In genomic region chr1:181101581-181102226, GRCh38 we compare ENCODE assay signal across 9 cellular contexts. TPM values are rescaled to one million over a fixed set of nuclear protein-coding genes. Genes with fewer than 3 reads are reported as not detected.
DNase-seq lines count a peak whose midpoint lies in the region; ATAC-seq and TF ChIP-seq lines count a peak whose summit lies in the region.
"Had no signal": no experiment of that assay in that cellular context is flagged by ENCODE, and none has a peak within 500 bp of the region (broad histone marks: within the 10 kb centered on the region; RNA-seq: fewer than 3 reads in every experiment).

No MANE protein-coding gene starts in this region.

- H3K27ac ChIP-seq in ACC112 (ENCODE audit: low read depth, low read length) = peak overlapping the region; percentile 84
- H3K27ac ChIP-seq in HUES48 (ENCODE audit: low read depth, low read length) = peak overlapping the region; percentile 99
- H3K27ac ChIP-seq in OCI-LY3 (ENCODE audit: low read length) = no peak overlapping the region; the same call in 1 of the 2 replicates
- no peak overlapping the region for H3K27ac ChIP-seq in upper lobe of right lung

- ATAC-seq in HG03520 (IDR thresholded peaks at IDR 0.05; ENCODE audit: unreplicated experiment) (no peak), upper lobe of right lung (no peak)
- ATAC-seq: activated CD8-positive, alpha-beta T cell treated with anti-CD3 and anti-CD28 coated beads for 36 hours had no signal

- H3K4me1 ChIP-seq in ACC112 (ENCODE audit: control insufficient read depth, insufficient read depth, low read length, unreplicated experiment) (peaks cover 74% of the 10 kb centered on the region), HUES48 (ENCODE audit: control insufficient read depth, insufficient read depth, low read length) (peaks cover 69% of the 10 kb centered on the region), OCI-LY3 (ENCODE audit: low read length) (peaks cover 83% of the 10 kb centered on the region), upper lobe of right lung (peaks cover 73% of the 10 kb centered on the region)

- TF ChIP-seq CTCF in OCI-LY3 (IDR thresholded peaks at IDR 0.05; ENCODE audit: low read depth, low read length) = no peak
- no peak for TF ChIP-seq CTCF in fibroblast of mammary gland (conservative IDR thresholded peaks at IDR 0.05; ENCODE audit: control insufficient read depth, insufficient read depth, low read depth, low read length)
- no peak for TF ChIP-seq CTCF in upper lobe of right lung (IDR thresholded peaks at IDR 0.05)

- intact Hi-C loops in upper lobe of right lung (cut with DNase I) = no loop called here

- H3K27me3 ChIP-seq in ACC112 (ENCODE audit: insufficient read depth, low read length) = no peaks in the 10 kb centered on the region
- peaks cover 82% of the 10 kb centered on the region for H3K27me3 ChIP-seq in HUES48 (ENCODE audit: control insufficient read depth, insufficient read depth, low read length)
- H3K27me3 ChIP-seq in OCI-LY3 (ENCODE audit: low read depth, low read length) = peaks cover 18% of the 10 kb centered on the region
- no peaks in the 10 kb centered on the region for H3K27me3 ChIP-seq in upper lobe of right lung

- peak overlapping the region; percentile 85 for H3K4me2 ChIP-seq in OCI-LY3 (ENCODE audit: low read length)

- H3K79me2 ChIP-seq in ACC112 (ENCODE audit: control insufficient read depth, insufficient read depth, low read length, unreplicated experiment) = peaks cover 17% of the 10 kb centered on the region
- peaks cover 19% of the 10 kb centered on the region; the same call in 1 of the 2 replicates for H3K79me2 ChIP-seq in OCI-LY3 (ENCODE audit: low read length)

- H3K36me3 ChIP-seq in ACC112 (ENCODE audit: insufficient read depth, low read length) = no peaks in the 10 kb centered on the region
- H3K36me3 ChIP-seq in HUES48 (ENCODE audit: control insufficient read depth, insufficient read depth, low read length) = no peaks in the 10 kb centered on the region
- H3K36me3 ChIP-seq in OCI-LY3 (replicated peaks; ENCODE audit: low read depth, low read length) = peaks cover 10% of the 10 kb centered on the region
- H3K36me3 ChIP-seq in upper lobe of right lung = no peaks in the 10 kb centered on the region

- peaks cover 13% of the 10 kb centered on the region for H4K20me1 ChIP-seq in OCI-LY3 (ENCODE audit: insufficient read depth, low read length)

- no peaks in the 10 kb centered on the region for H3K9me3 ChIP-seq in HUES48 (ENCODE audit: control insufficient read depth, insufficient read depth, low read length)
- no peaks in the 10 kb centered on the region for H3K9me3 ChIP-seq in OCI-LY3 (ENCODE audit: insufficient read depth, low read length)
- no peaks in the 10 kb centered on the region for H3K9me3 ChIP-seq in upper lobe of right lung

- H2AFZ ChIP-seq in ACC112 (ENCODE audit: low read length, unreplicated experiment) = no peak overlapping the region
- H2AFZ ChIP-seq in OCI-LY3 (ENCODE audit: low read depth, low read length) = no peak overlapping the region

- H3K4me3 ChIP-seq in ACC112 (ENCODE audit: low read depth, low read length) (peak overlapping the region; percentile 48), HUES48 (ENCODE audit: low read depth, low read length) (peak overlapping the region; percentile 63), OCI-LY3 (ENCODE audit: low read length) (no peak overlapping the region), fibroblast of mammary gland (ENCODE audit: control insufficient read depth, low read depth, low read length) (no peak overlapping the region), upper lobe of right lung (no peak overlapping the region)

- H3K9ac ChIP-seq in HUES48 (ENCODE audit: low read depth, low read length) (peak overlapping the region; percentile 61), OCI-LY3 (ENCODE audit: low read length) (no peak overlapping the region)

- DNase-seq in fibroblast of mammary gland (ENCODE audit: low read depth) = peak; percentile 69
- DNase-seq in KG1 (lab: John Stamatoyannopoulos, UW) = no peak
- no peak for DNase-seq in activated CD4-positive, alpha-beta T cell treated with anti-CD3 and anti-CD28 coated beads for 1 hour
- DNase-seq in upper lobe of right lung = no peak
- DNase-seq: activated CD8-positive, alpha-beta T cell treated with anti-CD3 and anti-CD28 coated beads for 36 hours had no signal

RNA-seq across cellular contexts. Expression of gene IER5, which starts 13.2 kb away (rescaled TPM):
- 32.0 TPM for total RNA-seq in upper lobe of right lung

Comparison
In these comparisons a context has a peak if more than half of its experiments do, and no peak if none do; other contexts are left out.
1. H3K27ac ChIP-seq: peak in ACC112 (single experiment) and HUES48 (single experiment); none in OCI-LY3 (single experiment) and upper lobe of right lung (single experiment).
2. H3K4me3 ChIP-seq: peak in ACC112 (single experiment) and HUES48 (single experiment); none in OCI-LY3 (single experiment), fibroblast of mammary gland (single experiment) and upper lobe of right lung (single experiment).